ENCODE assay signal across 8 cellular contexts in genomic region chr12:51217968-51218606, GRCh38. TPM values are rescaled to one million over a fixed set of nuclear protein-coding genes. Genes with fewer than 3 reads are reported as not detected.
DNase-seq lines count a peak whose midpoint lies in the region; ATAC-seq and TF ChIP-seq lines count a peak whose summit lies in the region.

TSS of gene POU6F1 (minus strand) at chr12:51218062. CDS start at chr12:51206836, 11,226 bp downstream.

- H3K27ac ChIP-seq in OCI-LY7 (ENCODE audit: low read depth, low read length, poor library complexity, severe bottlenecking): peak within 1 kb of the TSS; percentile 40
- H3K27ac ChIP-seq in esophagus muscularis mucosa (replicated peaks in 1 of 4): peak within 1 kb of the TSS; percentile 97 to 100 (median 99)
- peak within 1 kb of the TSS; percentile 88 for H3K27ac ChIP-seq in muscle layer of duodenum (ENCODE audit: low read length)

- TF ChIP-seq EP300 in esophagus muscularis mucosa (IDR thresholded peaks at IDR 0.05): no peak

- TF ChIP-seq POLR2A in esophagus muscularis mucosa (IDR thresholded peaks at IDR 0.05; ENCODE audit: low read depth): no peak

- POLR2A ChIA-PET in OCI-LY7 (lab: Charles Lee): interaction anchor here (0.6 to 2.3 kb wide), 15 partner anchors 9 to 785 kb away, joined by 3 to 18 read pairs (median 4); partner anchors contain the start of genes CSRNP2 and DAZAP2

- no peaks in the 10 kb centered on the region for H3K27me3 Mint-ChIP-seq in activated T-cell treated with anti-CD3 and anti-CD28 coated beads, Interleukin-2, amount 50 U/mL, for 4 hours (ENCODE audit: low read depth)

- peak within 1 kb of the TSS; percentile 92 for H3K4me3 Mint-ChIP-seq in activated T-cell treated with anti-CD3 and anti-CD28 coated beads, Interleukin-2, amount 50 U/mL, for 4 hours

- 5% methylated on average over 12 of the region's 35 CpGs for WGBS in esophagus muscularis mucosa

- DNase-seq in COLO668 (lab: John Stamatoyannopoulos, UW; ENCODE audit: unreplicated experiment): peak; percentile 63
- peak; percentile 72 for DNase-seq in HT-29 (ENCODE audit: low spot score)
- DNase-seq in OCI-LY7 (ENCODE audit: low spot score): peak; percentile 83
- peak; percentile 61 for DNase-seq in activated T-cell treated with anti-CD3 and anti-CD28 coated beads, Interleukin-2, amount 50 U/mL, for 4 hours
- peak; percentile 93 for DNase-seq in esophagus muscularis mucosa (ENCODE audit: extremely low spot score)
- DNase-seq in stimulated activated CD8-positive, alpha-beta memory T cell treated with anti-CD3 and anti-CD28 coated beads, Interleukin-7, amount 100 ng/mL, for 24 hours (ENCODE audit: low read depth): peak; percentile 23

- no peaks in the 10 kb centered on the region for H3K9me3 ChIP-seq in OCI-LY7 (ENCODE audit: low read length)
- no peaks in the 10 kb centered on the region for H3K9me3 ChIP-seq in esophagus muscularis mucosa
- H3K9me3 ChIP-seq in muscle layer of duodenum (ENCODE audit: control insufficient read depth in 1 of 2, low read length in 2 of 2): no peaks in the 10 kb centered on the region

- no peaks in the 10 kb centered on the region for H3K9me2 ChIP-seq in OCI-LY7 (ENCODE audit: insufficient read depth, low read length)

- CTCF ChIA-PET in OCI-LY7 (lab: Charles Lee; ENCODE audit: unreplicated experiment): interaction anchor here (0.6 to 1.6 kb wide), 4 partner anchors 22 to 457 kb away, joined by 3 to 8 read pairs (median 4); partner anchors contain the start of gene SLC11A2

- no peaks in the 10 kb centered on the region for H3K27me3 ChIP-seq in esophagus muscularis mucosa
- H3K27me3 ChIP-seq in muscle layer of duodenum (ENCODE audit: low read depth, low read length): no peaks in the 10 kb centered on the region

- H3K4me1 ChIP-seq in OCI-LY7 (ENCODE audit: insufficient read depth, low read length, poor library complexity, severe bottlenecking) (peaks cover 21% of the 10 kb centered on the region), esophagus muscularis mucosa (peaks cover 17 to 29% (median 25%) of the 10 kb centered on the region in 4 donors), muscle layer of duodenum (ENCODE audit: control insufficient read depth in 1 of 2, insufficient read depth in 2 of 2, low read length in 2 of 2) (peaks cover 9 to 20% of the 10 kb centered on the region in 2 donors)

- intact Hi-C loops in OCI-LY7 (cut with micrococcal nuclease; ENCODE audit: unreplicated experiment) (loop anchor here (1.0 to 10.0 kb wide), 5 partner anchors 20 to 170 kb away; partner anchors contain the start of genes CSRNP2, DAZAP2, LETMD1 and TFCP2), esophagus muscularis mucosa (cut with DNase I) (loop anchor here (2.0 to 5.0 kb wide), 3 partner anchors 21 to 136 kb away; partner anchors contain the start of genes CSRNP2, DAZAP2 and TFCP2)

- peak within 1 kb of the TSS; percentile 79 for H2AFZ ChIP-seq in OCI-LY7 (ENCODE audit: low read length)

- H3K4me3 ChIP-seq in OCI-LY7 (ENCODE audit: low read depth, low read length, poor library complexity, severe bottlenecking): peak within 1 kb of the TSS; percentile 69
- H3K4me3 ChIP-seq in esophagus muscularis mucosa: peak within 1 kb of the TSS; percentile 80 to 98 (median 96)
- peak within 1 kb of the TSS; percentile 77 to 80 for H3K4me3 ChIP-seq in muscle layer of duodenum (ENCODE audit: low read depth in 1 of 2, low read length in 2 of 2)

- TF ChIP-seq CTCF in OCI-LY7 (conservative IDR thresholded peaks at IDR 0.05; ENCODE audit: low read length): peak; percentile 61
- peak; percentile 49 to 83 (median 49) for TF ChIP-seq CTCF in esophagus muscularis mucosa (IDR thresholded peaks at IDR 0.05)

- H3K9me3 Mint-ChIP-seq in activated T-cell treated with anti-CD3 and anti-CD28 coated beads, Interleukin-2, amount 50 U/mL, for 4 hours: no peaks in the 10 kb centered on the region

- BruUV-seq in OCI-LY7 (replicated peaks; lab: Mats Ljungman, UMichigan): no TSS peak

- peaks cover 4% of the 10 kb centered on the region for H3K36me3 Mint-ChIP-seq in activated T-cell treated with anti-CD3 and anti-CD28 coated beads, Interleukin-2, amount 50 U/mL, for 4 hours (ENCODE audit: insufficient read depth)

- H3K4me2 ChIP-seq in OCI-LY7 (ENCODE audit: low read length): peak within 1 kb of the TSS; percentile 95

- peak; percentile 77 for ATAC-seq in GM19455 (IDR thresholded peaks at IDR 0.05; ENCODE audit: unreplicated experiment)
- ATAC-seq in activated T-cell treated with anti-CD3 and anti-CD28 coated beads, Interleukin-2, amount 50 U/mL, for 4 hours: peak; percentile 85

- H3K79me2 ChIP-seq in OCI-LY7 (ENCODE audit: insufficient read depth, low read depth, low read length): no peaks in the 10 kb centered on the region

- peaks cover 19% of the 10 kb centered on the region for H3K4me1 Mint-ChIP-seq in activated T-cell treated with anti-CD3 and anti-CD28 coated beads, Interleukin-2, amount 50 U/mL, for 4 hours (ENCODE audit: low read depth)

- no peaks in the 10 kb centered on the region for H4K20me1 ChIP-seq in OCI-LY7 (ENCODE audit: insufficient read depth, low read length)

- no peaks in the 10 kb centered on the region for H3K36me3 ChIP-seq in OCI-LY7 (ENCODE audit: insufficient read depth, low read length)
- peaks cover 0 to 8% (median 2%) of the 10 kb centered on the region in 4 donors for H3K36me3 ChIP-seq in esophagus muscularis mucosa
- no peaks in the 10 kb centered on the region for H3K36me3 ChIP-seq in muscle layer of duodenum (ENCODE audit: control insufficient read depth in 1 of 2, insufficient read depth in 2 of 2, low read length in 2 of 2)

RNA-seq across cellular contexts. Expression of gene POU6F1, which starts in this region (rescaled TPM):
- total RNA-seq in HT-29 (2014; rRNA removed; shearing (Covaris generic)): 0.05 TPM in 1 of 2 replicates, not detected in the other
- 1.2 and 2.6 TPM in 2 replicates for total RNA-seq in OCI-LY7 (2014; rRNA removed; shearing (Covaris generic))
- total RNA-seq in OCI-LY7 (2022) (5.0 and 5.5 TPM in 2 replicates), esophagus muscularis mucosa (10 to 100 TPM; 13.3 to 27.2 (median 16.9) TPM)
- 1 to 10 TPM; 4.1 to 8.5 (median 7.2) TPM for total RNA-seq in activated T-cell treated with anti-CD3 and anti-CD28 coated beads, Interleukin-2, amount 50 U/mL, for 4 hours

Comparison
In these comparisons a context has a peak if more than half of its experiments do, and no peak if none do; other contexts are left out.
1. Peak in every context shown above with its lines: DNase-seq, ATAC-seq, H3K4me3 ChIP-seq and H3K27ac ChIP-seq.
2. Peak in DNase-seq in HT-29; RNA of the gene not detected or under 1 TPM.
3. DNase-seq: peak in every context shown above with its lines; median percentile 93 in esophagus muscularis mucosa; 83 in OCI-LY7; 72 in HT-29; 63 in COLO668; 61 in activated T-cell treated with anti-CD3 and anti-CD28 coated beads, Interleukin-2, amount 50 U/mL, for 4 hours; 23 in stimulated activated CD8-positive, alpha-beta memory T cell treated with anti-CD3 and anti-CD28 coated beads, Interleukin-7, amount 100 ng/mL, for 24 hours.
4. H3K27ac ChIP-seq: peak in every context shown above with its lines; median percentile 99 in esophagus muscularis mucosa; 88 in muscle layer of duodenum; 40 in OCI-LY7.